Comparison of ENCODE assay signal across 9 cellular contexts in genomic region chr2:68839260-68839833, GRCh38. TPM values are rescaled to one million over a fixed set of nuclear protein-coding genes. Genes with fewer than 3 reads are reported as not detected.
DNase-seq lines count a peak whose midpoint lies in the region; ATAC-seq, FAIRE-seq and TF ChIP-seq lines count a peak whose summit lies in the region.
"Had no signal": no experiment of that assay in that cellular context is flagged by ENCODE, and none has a peak within 500 bp of the region (broad histone marks: within the 10 kb centered on the region; RNA-seq: fewer than 3 reads in every experiment).

No MANE protein-coding gene starts in this region.

- no peaks in the 10 kb centered on the region for H3K27me3 Mint-ChIP-seq in activated CD8-positive, alpha-beta T cell treated with anti-CD3 and anti-CD28 coated beads for 36 hours

- H3K27ac ChIP-seq in HCT116 (ENCODE audit: low read depth, low read length) (no peak overlapping the region), HepG2 (ENCODE audit: extremely low read length, insufficient read depth, low read length) (no peak overlapping the region), substantia nigra (ENCODE audit: low read depth, low read length, poor library complexity, severe bottlenecking) (no peak overlapping the region), vagina (no peak overlapping the region)

- ATAC-seq in HCT116 = peak; percentile 55
- ATAC-seq in activated CD8-positive, alpha-beta T cell treated with anti-CD3 and anti-CD28 coated beads for 36 hours = no peak
- ATAC-seq in HepG2 = peak; percentile 27; the same call in 1 of the 3 replicates
- ATAC-seq: activated naive CD4-positive, alpha-beta T cell treated with anti-CD3 and anti-CD28 coated beads, Interleukin-2, amount 50 U/mL, for 72 hours had no signal

- no peaks in the 10 kb centered on the region for H3K36me3 Mint-ChIP-seq in activated CD8-positive, alpha-beta T cell treated with anti-CD3 and anti-CD28 coated beads for 36 hours (ENCODE audit: low read depth)

- DNase-seq in CD1c-positive myeloid dendritic cell (ENCODE audit: extremely low spot score) (peak; percentile 50), HCT116 (ENCODE audit: low read depth, low spot score) (peak; percentile 10), HepG2 (ENCODE audit: low spot score) (no peak), SIG-M5 (lab: John Stamatoyannopoulos, UW) (no peak), substantia nigra (lab: John Stamatoyannopoulos, UW) (no peak), anterior cingulate cortex (lab: John Stamatoyannopoulos, UW) (no peak), vagina (ENCODE audit: extremely low spot score in 2 of 2) (no peak)
- DNase-seq in activated CD8-positive, alpha-beta T cell treated with anti-CD3 and anti-CD28 coated beads for 36 hours = peak; percentile 52

- H3K4me2 ChIP-seq in HCT116 (ENCODE audit: low read length) = no peak overlapping the region
- no peak overlapping the region for H3K4me2 ChIP-seq in HepG2 (ENCODE audit: low read depth, low read length)

- H3K9me3 ChIP-seq in HCT116 (ENCODE audit: control insufficient read depth in 1 of 2, insufficient read depth in 1 of 2, low read depth in 1 of 2, low read length in 2 of 2) = no peaks in the 10 kb centered on the region
- H3K9me3 ChIP-seq in HepG2 (ENCODE audit: low read length) = 0 out of 2 replicates have a peak, but pooled peaks cover 4% of the 10 kb centered on the region
- no peaks in the 10 kb centered on the region for H3K9me3 ChIP-seq in vagina

- WGBS in HepG2 (ENCODE audit: low lambda C conversion rate) = 10% methylated on average over 2 of the region's 2 CpGs

- no peaks in the 10 kb centered on the region for H3K9me2 ChIP-seq in HCT116 (ENCODE audit: insufficient read depth)

- TF ChIP-seq RAD21 in HCT116 (IDR thresholded peaks at IDR 0.05; ENCODE audit: low read depth) (peak; percentile 69), HepG2 (CRISPR knock-in tag; IDR thresholded peaks at IDR 0.05) (0 out of 2 replicates have a peak, but pooled peaks have one; percentile 15)

- H3K9me3 Mint-ChIP-seq in activated CD8-positive, alpha-beta T cell treated with anti-CD3 and anti-CD28 coated beads for 36 hours = peaks cover 4% of the 10 kb centered on the region
- H3K9me3 Mint-ChIP-seq: activated naive CD4-positive, alpha-beta T cell treated with anti-CD3 and anti-CD28 coated beads, Interleukin-2, amount 50 U/mL, for 72 hours had no signal

- POLR2A ChIA-PET in HCT116 (lab: Charles Lee) (no interaction called here), HepG2 (lab: Yijun Ruan, JAX) (no interaction called here)
- POLR2A ChIA-PET in activated CD8-positive, alpha-beta T cell treated with anti-CD3 and anti-CD28 coated beads for 36 hours (lab: Charles Lee) = interaction anchor here (1.1 to 1.2 kb wide), 2 partner anchors 68 to 90 kb away, joined by 3 read pairs; no protein-coding TSS in a partner anchor

- H3K79me2 ChIP-seq in HCT116 (ENCODE audit: insufficient read depth, low read length) (no peaks in the 10 kb centered on the region), HepG2 (ENCODE audit: insufficient read depth, low read length) (no peaks in the 10 kb centered on the region)

- TF ChIP-seq EP300 in HepG2 (IDR thresholded peaks at IDR 0.05; ENCODE audit: low read depth in 2 of 2, low read length in 2 of 2) (no peak), HepG2 (CRISPR knock-in tag; IDR thresholded peaks at IDR 0.05; ENCODE audit: borderline replicate concordance) (no peak)

- H3K4me1 Mint-ChIP-seq in activated CD8-positive, alpha-beta T cell treated with anti-CD3 and anti-CD28 coated beads for 36 hours (ENCODE audit: low read depth) = peaks cover 21% of the 10 kb centered on the region

- RAD21 ChIA-PET in HCT116 (lab: Charles Lee; ENCODE audit: low non-redundant PET in 1 of 2, low total read pairs in 2 of 2, uncharacterized antibody in 2 of 2, unreplicated experiment in 2 of 2) = interaction anchor here (0.7 to 0.9 kb wide), 2 partner anchors 86 kb away, joined by 3 read pairs; no protein-coding TSS in a partner anchor

- in situ Hi-C loops in HepG2 (cut with HindIII; ENCODE audit: extremely low pct_ligation_motif_present, low pct_unique_long_range_greater_than_20kb) = no loop called here

- no peaks in the 10 kb centered on the region for H3K36me3 ChIP-seq in HCT116 (ENCODE audit: control insufficient read depth in 1 of 2, insufficient read depth in 2 of 2, low read length in 2 of 2)
- no peaks in the 10 kb centered on the region for H3K36me3 ChIP-seq in HepG2 (replicated peaks in 1 of 2; ENCODE audit: control insufficient read depth in 1 of 2, insufficient read depth in 2 of 2, low read length in 2 of 2)
- no peaks in the 10 kb centered on the region for H3K36me3 ChIP-seq in vagina

- H3K4me3 ChIP-seq in HCT116 (replicated peaks in 1 of 2; ENCODE audit: low read depth in 1 of 2, low read length in 2 of 2) = no peak overlapping the region
- H3K4me3 ChIP-seq in HepG2 (replicated peaks in 1 of 3; ENCODE audit: insufficient read depth in 1 of 3, low read depth in 2 of 3, low read length in 3 of 3) = no peak overlapping the region
- H3K4me3 ChIP-seq in vagina = no peak overlapping the region

- FAIRE-seq in HepG2 (lab: Jason Lieb, UNC) = no peak

- TF ChIP-seq POLR2A in HCT116 (IDR thresholded peaks at IDR 0.05; ENCODE audit: borderline replicate concordance, extremely low read depth, insufficient read depth, insufficient read length) = no peak
- TF ChIP-seq POLR2A in HepG2 (IDR thresholded peaks at IDR 0.05; ENCODE audit: insufficient read depth in 1 of 2, low read depth in 2 of 2, low read length in 2 of 2) = no peak
- no peak for TF ChIP-seq POLR2A in vagina (IDR thresholded peaks at IDR 0.05)

- CTCF ChIA-PET in HCT116 (lab: Charles Lee) (interaction anchor here (0.6 to 2.5 kb wide), 16 partner anchors 9 to 376 kb away, joined by 3 to 16 read pairs (median 4); partner anchors contain the start of gene FBXO48), HepG2 (lab: Yijun Ruan, JAX; ENCODE audit: low intra/inter-chr PET ratio, low total read pairs) (interaction anchor here (1.2 kb wide), 1 partner anchor 86 kb away, joined by 4 read pairs; no protein-coding TSS in a partner anchor)
- CTCF ChIA-PET in activated CD8-positive, alpha-beta T cell treated with anti-CD3 and anti-CD28 coated beads for 36 hours (lab: Charles Lee) = interaction anchor here (0.6 to 12.9 kb wide), 24 partner anchors 9 to 354 kb away, joined by 3 to 136 read pairs (median 5); no protein-coding TSS in a partner anchor

- H3K27me3 ChIP-seq in HCT116 (ENCODE audit: insufficient read depth, low read length) = no peaks in the 10 kb centered on the region
- peaks cover 1 to 18% of the 10 kb centered on the region in 2 experiments; a peak in 2 of 5 replicates for H3K27me3 ChIP-seq in HepG2 (ENCODE audit: control insufficient read depth in 1 of 2, insufficient read depth in 2 of 2, low read length in 2 of 2)
- no peaks in the 10 kb centered on the region for H3K27me3 ChIP-seq in vagina

- H4K20me1 ChIP-seq in HCT116 (ENCODE audit: insufficient read depth) (no peaks in the 10 kb centered on the region), HepG2 (ENCODE audit: insufficient read depth, low read length) (no peaks in the 10 kb centered on the region)

- no peak overlapping the region for H2AFZ ChIP-seq in HCT116 (ENCODE audit: low read depth, low read length, poor library complexity, severe bottlenecking)
- no peak overlapping the region for H2AFZ ChIP-seq in HepG2 (ENCODE audit: low read length)

- peak; percentile 55 to 79 (median 76); a peak in 5 of 6 replicates for TF ChIP-seq CTCF in HCT116 (IDR thresholded peaks at IDR 0.05 in 2 of 3, conservative IDR thresholded peaks at IDR 0.05 in 1 of 3; ENCODE audit: borderline replicate concordance in 1 of 3, insufficient read depth in 1 of 3, low read depth in 2 of 3, low read length in 2 of 3)
- TF ChIP-seq CTCF in activated CD8-positive, alpha-beta T cell treated with anti-CD3 and anti-CD28 coated beads for 36 hours (IDR thresholded peaks at IDR 0.05) = peak; percentile 53
- peak; percentile 64 for TF ChIP-seq CTCF in HepG2 (CRISPR knock-in tag; IDR thresholded peaks at IDR 0.05)
- TF ChIP-seq CTCF in vagina (IDR thresholded peaks at IDR 0.05) = peak in 1 of 3 experiments; percentile 17

- no peak overlapping the region for H3K27ac Mint-ChIP-seq in activated CD8-positive, alpha-beta T cell treated with anti-CD3 and anti-CD28 coated beads for 36 hours
- H3K27ac Mint-ChIP-seq: activated naive CD4-positive, alpha-beta T cell treated with anti-CD3 and anti-CD28 coated beads, Interleukin-2, amount 50 U/mL, for 72 hours had no signal

- H3K4me1 ChIP-seq in HCT116 (ENCODE audit: control insufficient read depth in 1 of 2, insufficient read depth in 2 of 2, low read length in 2 of 2) (no peaks in the 10 kb centered on the region), HepG2 (ENCODE audit: insufficient read depth, low read length) (no peaks in the 10 kb centered on the region), vagina (no peaks in the 10 kb centered on the region)

- H3K9ac ChIP-seq in HCT116 (ENCODE audit: low read length) (no peak overlapping the region), HepG2 (ENCODE audit: insufficient read depth, low read depth, low read length) (no peak overlapping the region)

- intact Hi-C loops in HCT116 (cut with micrococcal nuclease) (loop anchor here (5.0 kb wide), 2 partner anchors 68 to 88 kb away; no protein-coding TSS in a partner anchor), HepG2 (cut with micrococcal nuclease; ENCODE audit: unreplicated experiment) (loop anchor here (5.0 kb wide), 1 partner anchor 68 kb away; no protein-coding TSS in a partner anchor), vagina (cut with DNase I) (no loop called here)
- intact Hi-C loops in activated CD8-positive, alpha-beta T cell treated with anti-CD3 and anti-CD28 coated beads for 36 hours (cut with micrococcal nuclease) = loop anchor here (5.0 kb wide), 3 partner anchors 87 to 122 kb away; no protein-coding TSS in a partner anchor

- H3K4me3 Mint-ChIP-seq in activated CD8-positive, alpha-beta T cell treated with anti-CD3 and anti-CD28 coated beads for 36 hours = no peak overlapping the region

- BruUV-seq in HCT116 (replicated peaks; lab: Mats Ljungman, UMichigan) (no TSS peak), HepG2 (replicated peaks; lab: Mats Ljungman, UMichigan) (no TSS peak)

RNA-seq across cellular contexts. Expression of gene BMP10, which starts 31.9 kb away (rescaled TPM):
- total RNA-seq in HCT116 (2021; ENCODE audit: unreplicated experiment) = not detected
- polyA plus RNA-seq in HCT116 (2012) = not detected in 2 replicates
- not detected for total RNA-seq in activated CD8-positive, alpha-beta T cell treated with anti-CD3 and anti-CD28 coated beads for 36 hours
- total RNA-seq in HepG2 (2016; rRNA removed; fragmentation: Illumina TruSeq; extraction: Trizol) = not detected in 2 replicates
- total RNA-seq in HepG2 (2016; cell fraction: cytosol; rRNA removed; fragmentation: Illumina TruSeq; extraction: Trizol; ENCODE audit: low read depth) = not detected in 2 replicates
- not detected in 2 replicates for total RNA-seq in HepG2 (2016; cell fraction: insoluble cytoplasmic fraction; rRNA removed; fragmentation: Illumina TruSeq; extraction: Trizol)
- total RNA-seq in HepG2 (2016; cell fraction: membrane; rRNA removed; fragmentation: Illumina TruSeq; extraction: Trizol) = not detected in 2 replicates
- total RNA-seq in HepG2 (2016; cell fraction: nucleus; rRNA removed; fragmentation: Illumina TruSeq; extraction: Trizol) = not detected in 2 replicates
- polyA plus RNA-seq in HepG2 (2011; rRNA removed) = not detected in 2 replicates
- not detected in 2 replicates for polyA plus RNA-seq in HepG2 (2011; cell fraction: cytosol; rRNA removed)
- polyA plus RNA-seq in HepG2 (2011; cell fraction: nucleus; rRNA removed) = not detected in 2 replicates
- not detected in 2 replicates for polyA plus RNA-seq in HepG2 (2012)
- not detected in 2 replicates for polyA plus RNA-seq in HepG2 (2016; cell fraction: cytosol; fragmentation: Illumina TruSeq; extraction: Trizol; ENCODE audit: low read depth)
- not detected in 2 replicates for polyA plus RNA-seq in HepG2 (2016; cell fraction: insoluble cytoplasmic fraction; fragmentation: Illumina TruSeq; extraction: Trizol; ENCODE audit: low read depth)
- polyA plus RNA-seq in HepG2 (2016; cell fraction: membrane; fragmentation: Illumina TruSeq; extraction: Trizol; ENCODE audit: low read depth) = not detected in 2 replicates
- not detected in 2 replicates for polyA plus RNA-seq in HepG2 (2016; cell fraction: nucleus; fragmentation: Illumina TruSeq; extraction: Trizol; ENCODE audit: insufficient read depth, low read depth)
- polyA minus RNA-seq in HepG2 (2011; rRNA and poly(A)+ RNA removed; ENCODE audit: low replicate concordance) = not detected in 2 replicates
- not detected in 2 replicates for polyA minus RNA-seq in HepG2 (2011; cell fraction: cytosol; rRNA and poly(A)+ RNA removed)
- polyA minus RNA-seq in HepG2 (2011; cell fraction: nucleus; rRNA and poly(A)+ RNA removed) = not detected in 2 replicates
- not detected for total RNA-seq in vagina
- total RNA-seq: activated naive CD4-positive, alpha-beta T cell treated with anti-CD3 and anti-CD28 coated beads, Interleukin-2, amount 50 U/mL, for 72 hours had no signal

Comparison
In these comparisons a context has a peak if more than half of its experiments do, and no peak if none do; other contexts are left out.
1. DNase-seq: peak in CD1c-positive myeloid dendritic cell (single experiment), HCT116 (single experiment) and activated CD8-positive, alpha-beta T cell treated with anti-CD3 and anti-CD28 coated beads for 36 hours (single experiment); none in HepG2 (single experiment), SIG-M5 (single experiment), substantia nigra (0 of 49), anterior cingulate cortex (0 of 58) and vagina (0 of 2).